Comparison of ENCODE assay signal across 1 cellular context in genomic region chr3:72995337-72995736, GRCh38.
TF ChIP-seq lines count a peak whose summit lies in the region.

No MANE protein-coding gene starts in this region.

TF ChIP-seq in IMR-90, 13 proteins besides CTCF, POLR2A, EP300 and RAD21:
- no peak for TF ChIP-seq RCOR1 (IDR thresholded peaks at IDR 0.05; ENCODE audit: insufficient replicate concordance, low read length)
- TF ChIP-seq RFX5 (IDR thresholded peaks at IDR 0.05; ENCODE audit: low read depth, low read length), result no peak
- TF ChIP-seq SMC3 (IDR thresholded peaks at IDR 0.05; ENCODE audit: low read depth, low read length), result no peak
- TF ChIP-seq FOS (IDR thresholded peaks at IDR 0.05; ENCODE audit: low read depth, low read length), result no peak
- no peak for TF ChIP-seq MXI1 (IDR thresholded peaks at IDR 0.05; ENCODE audit: borderline replicate concordance, low read depth, low read length)
- TF ChIP-seq NFE2L2 (IDR thresholded peaks at IDR 0.05; ENCODE audit: low read depth, low read length), result no peak
- no peak for TF ChIP-seq CHD1 (IDR thresholded peaks at IDR 0.05; ENCODE audit: low read depth, low read length)
TF ChIP-seq in IMR-90: peak in this region for 0.
